ENCODE assay signal across 1 cellular context in genomic region chr1:150161747-150162581, GRCh38.
TF ChIP-seq lines count a peak whose summit lies in the region.

No MANE protein-coding gene starts in this region.

TF ChIP-seq in GM12878, 131 proteins besides CTCF, POLR2A, EP300 and RAD21 (continued from another document and continues in another):
- TF ChIP-seq, protein P1, sequence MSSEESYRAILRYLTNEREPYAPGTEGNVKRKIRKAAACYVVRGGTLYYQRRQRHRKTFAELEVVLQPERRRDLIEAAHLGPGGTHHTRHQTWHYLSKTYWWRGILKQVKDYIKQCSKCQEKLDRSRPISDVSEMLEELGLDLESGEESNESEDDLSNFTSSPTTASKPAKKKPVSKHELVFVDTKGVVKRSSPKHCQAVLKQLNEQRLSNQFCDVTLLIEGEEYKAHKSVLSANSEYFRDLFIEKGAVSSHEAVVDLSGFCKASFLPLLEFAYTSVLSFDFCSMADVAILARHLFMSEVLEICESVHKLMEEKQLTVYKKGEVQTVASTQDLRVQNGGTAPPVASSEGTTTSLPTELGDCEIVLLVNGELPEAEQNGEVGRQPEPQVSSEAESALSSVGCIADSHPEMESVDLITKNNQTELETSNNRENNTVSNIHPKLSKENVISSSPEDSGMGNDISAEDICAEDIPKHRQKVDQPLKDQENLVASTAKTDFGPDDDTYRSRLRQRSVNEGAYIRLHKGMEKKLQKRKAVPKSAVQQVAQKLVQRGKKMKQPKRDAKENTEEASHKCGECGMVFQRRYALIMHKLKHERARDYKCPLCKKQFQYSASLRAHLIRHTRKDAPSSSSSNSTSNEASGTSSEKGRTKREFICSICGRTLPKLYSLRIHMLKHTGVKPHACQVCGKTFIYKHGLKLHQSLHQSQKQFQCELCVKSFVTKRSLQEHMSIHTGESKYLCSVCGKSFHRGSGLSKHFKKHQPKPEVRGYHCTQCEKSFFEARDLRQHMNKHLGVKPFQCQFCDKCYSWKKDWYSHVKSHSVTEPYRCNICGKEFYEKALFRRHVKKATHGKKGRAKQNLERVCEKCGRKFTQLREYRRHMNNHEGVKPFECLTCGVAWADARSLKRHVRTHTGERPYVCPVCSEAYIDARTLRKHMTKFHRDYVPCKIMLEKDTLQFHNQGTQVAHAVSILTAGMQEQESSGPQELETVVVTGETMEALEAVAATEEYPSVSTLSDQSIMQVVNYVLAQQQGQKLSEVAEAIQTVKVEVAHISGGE (CRISPR knock-in tag; IDR thresholded peaks at IDR 0.05): no peak
- TF ChIP-seq SMC3 (IDR thresholded peaks at IDR 0.05; ENCODE audit: borderline replicate concordance, low read length): peak; percentile 17; the same call in 1 of the 2 replicates
- TF ChIP-seq RCOR1 (conservative IDR thresholded peaks at IDR 0.05; ENCODE audit: low read depth, low read length): no peak
- TF ChIP-seq TARDBP (IDR thresholded peaks at IDR 0.05; ENCODE audit: borderline replicate concordance): no peak
- TF ChIP-seq, protein P2, sequence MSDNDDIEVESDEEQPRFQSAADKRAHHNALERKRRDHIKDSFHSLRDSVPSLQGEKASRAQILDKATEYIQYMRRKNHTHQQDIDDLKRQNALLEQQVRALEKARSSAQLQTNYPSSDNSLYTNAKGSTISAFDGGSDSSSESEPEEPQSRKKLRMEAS (IDR thresholded peaks at IDR 0.05; ENCODE audit: low read depth, low read length): no peak
- TF ChIP-seq, protein P3, sequence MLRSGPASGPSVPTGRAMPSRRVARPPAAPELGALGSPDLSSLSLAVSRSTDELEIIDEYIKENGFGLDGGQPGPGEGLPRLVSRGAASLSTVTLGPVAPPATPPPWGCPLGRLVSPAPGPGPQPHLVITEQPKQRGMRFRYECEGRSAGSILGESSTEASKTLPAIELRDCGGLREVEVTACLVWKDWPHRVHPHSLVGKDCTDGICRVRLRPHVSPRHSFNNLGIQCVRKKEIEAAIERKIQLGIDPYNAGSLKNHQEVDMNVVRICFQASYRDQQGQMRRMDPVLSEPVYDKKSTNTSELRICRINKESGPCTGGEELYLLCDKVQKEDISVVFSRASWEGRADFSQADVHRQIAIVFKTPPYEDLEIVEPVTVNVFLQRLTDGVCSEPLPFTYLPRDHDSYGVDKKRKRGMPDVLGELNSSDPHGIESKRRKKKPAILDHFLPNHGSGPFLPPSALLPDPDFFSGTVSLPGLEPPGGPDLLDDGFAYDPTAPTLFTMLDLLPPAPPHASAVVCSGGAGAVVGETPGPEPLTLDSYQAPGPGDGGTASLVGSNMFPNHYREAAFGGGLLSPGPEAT (IDR thresholded peaks at IDR 0.05; ENCODE audit: low read depth): no peak
- peak; percentile 12; the same call in 1 of the 2 replicates for TF ChIP-seq GATAD2B (conservative IDR thresholded peaks at IDR 0.05; ENCODE audit: low read depth)
- no peak for TF ChIP-seq YY1 (IDR thresholded peaks at IDR 0.05; ENCODE audit: low read depth, low read length)
- TF ChIP-seq ZNF217 (IDR thresholded peaks at IDR 0.05): no peak
- no peak for TF ChIP-seq ZZZ3 (IDR thresholded peaks at IDR 0.05; ENCODE audit: control insufficient read depth, insufficient read length, low read depth)
- no peak for TF ChIP-seq SRF (IDR thresholded peaks at IDR 0.05; ENCODE audit: low read depth in 2 of 2, low read length in 2 of 2)
- TF ChIP-seq FOXM1 (IDR thresholded peaks at IDR 0.05; ENCODE audit: low read depth, low read length): no peak
- TF ChIP-seq SUZ12 (IDR thresholded peaks at IDR 0.05; ENCODE audit: unreplicated experiment): no peak
- TF ChIP-seq ZNF274 (IDR thresholded peaks at IDR 0.05; ENCODE audit: insufficient read depth, insufficient read length): no peak
- TF ChIP-seq WRNIP1 (IDR thresholded peaks at IDR 0.05; ENCODE audit: borderline replicate concordance, low read depth, low read length): no peak
- no peak for TF ChIP-seq NR2F1 (conservative IDR thresholded peaks at IDR 0.05)
- peak; percentile 18; the same call in 1 of the 2 replicates for TF ChIP-seq SMARCA5 (IDR thresholded peaks at IDR 0.05)
- no peak for TF ChIP-seq TCF3 (IDR thresholded peaks at IDR 0.05; ENCODE audit: borderline replicate concordance, insufficient read depth, low read depth, low read length)
- no peak for TF ChIP-seq SREBF1 (IDR thresholded peaks at IDR 0.05; ENCODE audit: low read length)
- TF ChIP-seq NFXL1 (IDR thresholded peaks at IDR 0.05; ENCODE audit: borderline replicate concordance): no peak
- TF ChIP-seq CBX3 (IDR thresholded peaks at IDR 0.05; ENCODE audit: borderline replicate concordance, low read depth): no peak
- no peak for TF ChIP-seq MYC (IDR thresholded peaks at IDR 0.05; ENCODE audit: insufficient read depth, insufficient read length, insufficient replicate concordance, low read length, severe bottlenecking)
- TF ChIP-seq HDGF (IDR thresholded peaks at IDR 0.05): no peak; the same call in 1 of the 2 replicates
- TF ChIP-seq ATF7 (IDR thresholded peaks at IDR 0.05; ENCODE audit: low read depth): no peak
- TF ChIP-seq POU2F2 (IDR thresholded peaks at IDR 0.05; ENCODE audit: borderline replicate concordance, low read depth, low read length): no peak; the same call in 2 of the 3 replicates
- TF ChIP-seq RB1 (IDR thresholded peaks at IDR 0.05; ENCODE audit: borderline replicate concordance): no peak
- TF ChIP-seq, protein P4, sequence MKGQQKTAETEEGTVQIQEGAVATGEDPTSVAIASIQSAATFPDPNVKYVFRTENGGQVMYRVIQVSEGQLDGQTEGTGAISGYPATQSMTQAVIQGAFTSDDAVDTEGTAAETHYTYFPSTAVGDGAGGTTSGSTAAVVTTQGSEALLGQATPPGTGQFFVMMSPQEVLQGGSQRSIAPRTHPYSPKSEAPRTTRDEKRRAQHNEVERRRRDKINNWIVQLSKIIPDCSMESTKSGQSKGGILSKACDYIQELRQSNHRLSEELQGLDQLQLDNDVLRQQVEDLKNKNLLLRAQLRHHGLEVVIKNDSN (IDR thresholded peaks at IDR 0.05; ENCODE audit: borderline replicate concordance, extremely low read length, insufficient read depth, low read depth, low read length): no peak
- no peak for TF ChIP-seq HCFC1 (IDR thresholded peaks at IDR 0.05; ENCODE audit: low read length)
- no peak for TF ChIP-seq BHLHE40 (IDR thresholded peaks at IDR 0.05; ENCODE audit: borderline replicate concordance in 1 of 2, low read depth in 2 of 2, low read length in 1 of 2)
- TF ChIP-seq TCF7 (IDR thresholded peaks at IDR 0.05; ENCODE audit: borderline replicate concordance): no peak
- TF ChIP-seq IKZF1 (conservative IDR thresholded peaks at IDR 0.05): no peak
- no peak for TF ChIP-seq E2F4 (IDR thresholded peaks at IDR 0.05; ENCODE audit: low read depth, low read length)
- TF ChIP-seq E4F1 (IDR thresholded peaks at IDR 0.05; ENCODE audit: borderline replicate concordance, partially characterized antibody): no peak
- TF ChIP-seq PML (IDR thresholded peaks at IDR 0.05; ENCODE audit: low read length): no peak
- no peak for TF ChIP-seq RFX5 (IDR thresholded peaks at IDR 0.05; ENCODE audit: low read depth, low read length)
- TF ChIP-seq ZSCAN29 (IDR thresholded peaks at IDR 0.05): 0 out of 2 replicates have a peak, but pooled peaks have one; percentile 55
- no peak for TF ChIP-seq NFIC (IDR thresholded peaks at IDR 0.05; ENCODE audit: low read depth, low read length)
- TF ChIP-seq, protein P5, sequence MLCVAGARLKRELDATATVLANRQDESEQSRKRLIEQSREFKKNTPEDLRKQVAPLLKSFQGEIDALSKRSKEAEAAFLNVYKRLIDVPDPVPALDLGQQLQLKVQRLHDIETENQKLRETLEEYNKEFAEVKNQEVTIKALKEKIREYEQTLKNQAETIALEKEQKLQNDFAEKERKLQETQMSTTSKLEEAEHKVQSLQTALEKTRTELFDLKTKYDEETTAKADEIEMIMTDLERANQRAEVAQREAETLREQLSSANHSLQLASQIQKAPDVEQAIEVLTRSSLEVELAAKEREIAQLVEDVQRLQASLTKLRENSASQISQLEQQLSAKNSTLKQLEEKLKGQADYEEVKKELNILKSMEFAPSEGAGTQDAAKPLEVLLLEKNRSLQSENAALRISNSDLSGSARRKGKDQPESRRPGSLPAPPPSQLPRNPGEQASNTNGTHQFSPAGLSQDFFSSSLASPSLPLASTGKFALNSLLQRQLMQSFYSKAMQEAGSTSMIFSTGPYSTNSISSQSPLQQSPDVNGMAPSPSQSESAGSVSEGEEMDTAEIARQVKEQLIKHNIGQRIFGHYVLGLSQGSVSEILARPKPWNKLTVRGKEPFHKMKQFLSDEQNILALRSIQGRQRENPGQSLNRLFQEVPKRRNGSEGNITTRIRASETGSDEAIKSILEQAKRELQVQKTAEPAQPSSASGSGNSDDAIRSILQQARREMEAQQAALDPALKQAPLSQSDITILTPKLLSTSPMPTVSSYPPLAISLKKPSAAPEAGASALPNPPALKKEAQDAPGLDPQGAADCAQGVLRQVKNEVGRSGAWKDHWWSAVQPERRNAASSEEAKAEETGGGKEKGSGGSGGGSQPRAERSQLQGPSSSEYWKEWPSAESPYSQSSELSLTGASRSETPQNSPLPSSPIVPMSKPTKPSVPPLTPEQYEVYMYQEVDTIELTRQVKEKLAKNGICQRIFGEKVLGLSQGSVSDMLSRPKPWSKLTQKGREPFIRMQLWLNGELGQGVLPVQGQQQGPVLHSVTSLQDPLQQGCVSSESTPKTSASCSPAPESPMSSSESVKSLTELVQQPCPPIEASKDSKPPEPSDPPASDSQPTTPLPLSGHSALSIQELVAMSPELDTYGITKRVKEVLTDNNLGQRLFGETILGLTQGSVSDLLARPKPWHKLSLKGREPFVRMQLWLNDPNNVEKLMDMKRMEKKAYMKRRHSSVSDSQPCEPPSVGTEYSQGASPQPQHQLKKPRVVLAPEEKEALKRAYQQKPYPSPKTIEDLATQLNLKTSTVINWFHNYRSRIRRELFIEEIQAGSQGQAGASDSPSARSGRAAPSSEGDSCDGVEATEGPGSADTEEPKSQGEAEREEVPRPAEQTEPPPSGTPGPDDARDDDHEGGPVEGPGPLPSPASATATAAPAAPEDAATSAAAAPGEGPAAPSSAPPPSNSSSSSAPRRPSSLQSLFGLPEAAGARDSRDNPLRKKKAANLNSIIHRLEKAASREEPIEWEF (IDR thresholded peaks at IDR 0.05; ENCODE audit: insufficient replicate concordance, low read depth, low read length): no peak
- no peak for TF ChIP-seq ZNF384 (IDR thresholded peaks at IDR 0.05; ENCODE audit: borderline replicate concordance, low read depth, low read length)
- peak; percentile 21; the same call in 1 of the 2 replicates for TF ChIP-seq EED (IDR thresholded peaks at IDR 0.05; ENCODE audit: low read depth)
- TF ChIP-seq TCF12 (IDR thresholded peaks at IDR 0.05; ENCODE audit: low read depth, low read length): no peak
- TF ChIP-seq, protein P6, sequence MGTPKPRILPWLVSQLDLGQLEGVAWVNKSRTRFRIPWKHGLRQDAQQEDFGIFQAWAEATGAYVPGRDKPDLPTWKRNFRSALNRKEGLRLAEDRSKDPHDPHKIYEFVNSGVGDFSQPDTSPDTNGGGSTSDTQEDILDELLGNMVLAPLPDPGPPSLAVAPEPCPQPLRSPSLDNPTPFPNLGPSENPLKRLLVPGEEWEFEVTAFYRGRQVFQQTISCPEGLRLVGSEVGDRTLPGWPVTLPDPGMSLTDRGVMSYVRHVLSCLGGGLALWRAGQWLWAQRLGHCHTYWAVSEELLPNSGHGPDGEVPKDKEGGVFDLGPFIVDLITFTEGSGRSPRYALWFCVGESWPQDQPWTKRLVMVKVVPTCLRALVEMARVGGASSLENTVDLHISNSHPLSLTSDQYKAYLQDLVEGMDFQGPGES (IDR thresholded peaks at IDR 0.05): no peak
- no peak for TF ChIP-seq EGR1 (IDR thresholded peaks at IDR 0.05; ENCODE audit: borderline replicate concordance in 1 of 2, low read depth in 2 of 2, low read length in 2 of 2)
- TF ChIP-seq ZBED1 (IDR thresholded peaks at IDR 0.05; ENCODE audit: borderline replicate concordance): no peak
- no peak for TF ChIP-seq CREB1 (IDR thresholded peaks at IDR 0.05; ENCODE audit: low read depth)
- TF ChIP-seq, protein P7, sequence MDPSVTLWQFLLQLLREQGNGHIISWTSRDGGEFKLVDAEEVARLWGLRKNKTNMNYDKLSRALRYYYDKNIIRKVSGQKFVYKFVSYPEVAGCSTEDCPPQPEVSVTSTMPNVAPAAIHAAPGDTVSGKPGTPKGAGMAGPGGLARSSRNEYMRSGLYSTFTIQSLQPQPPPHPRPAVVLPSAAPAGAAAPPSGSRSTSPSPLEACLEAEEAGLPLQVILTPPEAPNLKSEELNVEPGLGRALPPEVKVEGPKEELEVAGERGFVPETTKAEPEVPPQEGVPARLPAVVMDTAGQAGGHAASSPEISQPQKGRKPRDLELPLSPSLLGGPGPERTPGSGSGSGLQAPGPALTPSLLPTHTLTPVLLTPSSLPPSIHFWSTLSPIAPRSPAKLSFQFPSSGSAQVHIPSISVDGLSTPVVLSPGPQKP (IDR thresholded peaks at IDR 0.05; ENCODE audit: low read depth, low read length): no peak
- no peak; the same call in 1 of the 2 replicates for TF ChIP-seq SMAD5 (IDR thresholded peaks at IDR 0.05; ENCODE audit: low read depth)
- no peak for TF ChIP-seq CEBPB (IDR thresholded peaks at IDR 0.05; ENCODE audit: borderline replicate concordance in 1 of 2, low read depth in 2 of 2, low read length in 2 of 2)
- 0 out of 2 replicates have a peak, but pooled peaks have one; percentile 12 for TF ChIP-seq TAF1 (IDR thresholded peaks at IDR 0.05; ENCODE audit: borderline replicate concordance, low read depth, low read length)
- no peak for TF ChIP-seq JUNB (IDR thresholded peaks at IDR 0.05)
- TF ChIP-seq CHD4 (IDR thresholded peaks at IDR 0.05): no peak
- TF ChIP-seq ZNF207 (IDR thresholded peaks at IDR 0.05; ENCODE audit: borderline replicate concordance): no peak
- no peak for TF ChIP-seq IKZF2 (IDR thresholded peaks at IDR 0.05)
- TF ChIP-seq SMAD1 (IDR thresholded peaks at IDR 0.05; ENCODE audit: low read depth, partially characterized antibody): no peak
- no peak for TF ChIP-seq YBX1 (IDR thresholded peaks at IDR 0.05)
